Comparison of ENCODE assay signal across 8 cellular contexts in genomic region chr17:38867179-38867994, GRCh38. TPM values are rescaled to one million over a fixed set of nuclear protein-coding genes. Genes with fewer than 3 reads are reported as not detected.
DNase-seq lines count a peak whose midpoint lies in the region; ATAC-seq, FAIRE-seq and TF ChIP-seq lines count a peak whose summit lies in the region.

No MANE protein-coding gene starts in this region.

- DNase-seq in CD4-positive, alpha-beta memory T cell = peak; percentile 57 to 76 (median 73)
- DNase-seq in SHP77 (lab: John Stamatoyannopoulos, UW) (peak; percentile 68 to 74), left ventricle myocardium superior (peak; percentile 65), retina (peak; percentile 86), GM19239 (ENCODE audit: insufficient read length, low spot score) (no peak), NCI-H128 (lab: John Stamatoyannopoulos, UW; ENCODE audit: unreplicated experiment) (no peak)
- DNase-seq in activated naive CD4-positive, alpha-beta T cell treated with anti-CD3 and anti-CD28 coated beads, Interleukin-2, amount 50 U/mL, for 72 hours (ENCODE audit: low spot score in 2 of 2) = peak in 1 of 2 donors; percentile 75

- peaks cover 29% of the 10 kb centered on the region for H3K4me1 ChIP-seq in CD4-positive, alpha-beta memory T cell (ENCODE audit: insufficient read depth, low read length)

- H3K9me3 Mint-ChIP-seq in CD4-positive, alpha-beta memory T cell = peaks cover 0 to 9% (median 0%) of the 10 kb centered on the region in 8 donors
- no peaks in the 10 kb centered on the region for H3K9me3 Mint-ChIP-seq in activated naive CD4-positive, alpha-beta T cell treated with anti-CD3 and anti-CD28 coated beads, Interleukin-2, amount 50 U/mL, for 72 hours

- peak overlapping the region; percentile 25 to 99 for H3K4me3 ChIP-seq in CD4-positive, alpha-beta memory T cell (ENCODE audit: low read length in 2 of 2)

- no peaks in the 10 kb centered on the region for H3K9me3 ChIP-seq in CD4-positive, alpha-beta memory T cell (ENCODE audit: control insufficient read depth in 1 of 2, low read length in 2 of 2)

- peak overlapping the region; percentile 93 to 100 (median 96) for H3K4me3 Mint-ChIP-seq in CD4-positive, alpha-beta memory T cell

- no peak for FAIRE-seq in GM19239 (lab: Jason Lieb, UNC)

- no peaks in the 10 kb centered on the region for H3K27me3 ChIP-seq in CD4-positive, alpha-beta memory T cell (ENCODE audit: insufficient read depth, low read length)

- intact Hi-C loops in CD4-positive, alpha-beta memory T cell (cut with micrococcal nuclease) = no loop called here
- intact Hi-C loops in left ventricle myocardium superior (cut with micrococcal nuclease) = no loop called here

- no peaks in the 10 kb centered on the region for H3K36me3 ChIP-seq in CD4-positive, alpha-beta memory T cell (ENCODE audit: insufficient read depth, low read length)

- no peak for ATAC-seq in activated naive CD4-positive, alpha-beta T cell treated with anti-CD3 and anti-CD28 coated beads, Interleukin-2, amount 50 U/mL, for 72 hours
- ATAC-seq in left ventricle myocardium superior = no peak

- H3K27ac Mint-ChIP-seq in CD4-positive, alpha-beta memory T cell = peak overlapping the region; percentile 96 to 100 (median 97)
- peak overlapping the region; percentile 98 to 100 for H3K27ac Mint-ChIP-seq in activated naive CD4-positive, alpha-beta T cell treated with anti-CD3 and anti-CD28 coated beads, Interleukin-2, amount 50 U/mL, for 72 hours

- H3K27ac ChIP-seq in CD4-positive, alpha-beta memory T cell (ENCODE audit: low read depth, low read length) = peak overlapping the region; percentile 88

- H3K4me1 Mint-ChIP-seq in CD4-positive, alpha-beta memory T cell = peaks cover 23 to 47% (median 29%) of the 10 kb centered on the region in 4 donors

- CTCF ChIA-PET in CD4-positive, alpha-beta memory T cell (lab: Charles Lee; ENCODE audit: partially characterized antibody) = interaction anchor here (0.9 to 3.8 kb wide), 19 partner anchors 9 to 307 kb away, joined by 3 to 40 read pairs (median 3); partner anchors contain the start of genes LASP1NB, PLXDC1 and RPL23

- POLR2A ChIA-PET in CD4-positive, alpha-beta memory T cell (lab: Charles Lee; ENCODE audit: partially characterized antibody) = interaction anchor here (1.0 to 9.5 kb wide), 14 partner anchors 15 to 332 kb away, joined by 3 to 229 read pairs (median 23); partner anchors contain the start of genes CWC25, FBXO47, PIP4K2B and PLXDC1

- TF ChIP-seq RAD21 in Ishikawa (IDR thresholded peaks at IDR 0.05; ENCODE audit: low read depth) = no peak

- H3K27me3 Mint-ChIP-seq in CD4-positive, alpha-beta memory T cell = peaks cover 0 to 7% of the 10 kb centered on the region in 2 donors

- no peak for TF ChIP-seq EP300 in Ishikawa (IDR thresholded peaks at IDR 0.05; ENCODE audit: borderline replicate concordance)

- peaks cover 4 to 31% of the 10 kb centered on the region in 2 donors for H3K36me3 Mint-ChIP-seq in CD4-positive, alpha-beta memory T cell
- H3K36me3 Mint-ChIP-seq in activated naive CD4-positive, alpha-beta T cell treated with anti-CD3 and anti-CD28 coated beads, Interleukin-2, amount 50 U/mL, for 72 hours = peaks cover 5 to 19% of the 10 kb centered on the region in 2 donors

TF ChIP-seq in Ishikawa, 13 proteins besides CTCF, POLR2A, EP300 and RAD21:
- peak; percentile 80 for TF ChIP-seq TEAD4 (IDR thresholded peaks at IDR 0.05)
- no peak for TF ChIP-seq ZBTB7A (IDR thresholded peaks at IDR 0.05; ENCODE audit: low read depth)

RNA-seq across cellular contexts. Expression of gene LASP1, which starts 2.5 kb away (rescaled TPM):
- 100 to 1,000 TPM; 120 to 122 TPM for total RNA-seq in CD4-positive, alpha-beta memory T cell
- 10 to 100 TPM; 32.1 to 65.3 TPM for polyA plus RNA-seq in CD4-positive, alpha-beta memory T cell
- total RNA-seq in activated naive CD4-positive, alpha-beta T cell treated with anti-CD3 and anti-CD28 coated beads, Interleukin-2, amount 50 U/mL, for 72 hours = 100 to 1,000 TPM; 141 to 185 TPM
- 28.4 TPM for total RNA-seq in left ventricle myocardium superior

RNA-seq across cellular contexts. Expression of gene RPL23, which starts 13.9 kb away (rescaled TPM):
- 1,000 to 10,000 TPM; 1,511 to 1,572 TPM for total RNA-seq in CD4-positive, alpha-beta memory T cell
- 1,000 to 10,000 TPM in 1 of 2 donors, 100 to 1,000 TPM in 1; 728 to 1,314 TPM for polyA plus RNA-seq in CD4-positive, alpha-beta memory T cell
- total RNA-seq in activated naive CD4-positive, alpha-beta T cell treated with anti-CD3 and anti-CD28 coated beads, Interleukin-2, amount 50 U/mL, for 72 hours = 1,000 to 10,000 TPM; 1,602 to 2,658 TPM
- total RNA-seq in left ventricle myocardium superior = 799 TPM

RNA-seq across cellular contexts. Expression of gene CWC25, which starts 42.3 kb away (rescaled TPM):
- total RNA-seq in CD4-positive, alpha-beta memory T cell = 10 to 100 TPM; 44.4 to 46.8 TPM
- polyA plus RNA-seq in CD4-positive, alpha-beta memory T cell = 1 to 10 TPM; 4.3 to 9.6 TPM
- 10 to 100 TPM; 19.2 to 41.9 TPM for total RNA-seq in activated naive CD4-positive, alpha-beta T cell treated with anti-CD3 and anti-CD28 coated beads, Interleukin-2, amount 50 U/mL, for 72 hours
- 10.0 TPM for total RNA-seq in left ventricle myocardium superior

Comparison
In these comparisons a context has a peak if more than half of its experiments do, and no peak if none do; other contexts are left out.
1. DNase-seq: peak in CD4-positive, alpha-beta memory T cell (5 of 5), SHP77 (2 of 2), left ventricle myocardium superior (single experiment) and retina (single experiment); none in GM19239 (single experiment) and NCI-H128 (single experiment).